ENCODE assay signal across 8 cellular contexts in the genomic region with DNA sequence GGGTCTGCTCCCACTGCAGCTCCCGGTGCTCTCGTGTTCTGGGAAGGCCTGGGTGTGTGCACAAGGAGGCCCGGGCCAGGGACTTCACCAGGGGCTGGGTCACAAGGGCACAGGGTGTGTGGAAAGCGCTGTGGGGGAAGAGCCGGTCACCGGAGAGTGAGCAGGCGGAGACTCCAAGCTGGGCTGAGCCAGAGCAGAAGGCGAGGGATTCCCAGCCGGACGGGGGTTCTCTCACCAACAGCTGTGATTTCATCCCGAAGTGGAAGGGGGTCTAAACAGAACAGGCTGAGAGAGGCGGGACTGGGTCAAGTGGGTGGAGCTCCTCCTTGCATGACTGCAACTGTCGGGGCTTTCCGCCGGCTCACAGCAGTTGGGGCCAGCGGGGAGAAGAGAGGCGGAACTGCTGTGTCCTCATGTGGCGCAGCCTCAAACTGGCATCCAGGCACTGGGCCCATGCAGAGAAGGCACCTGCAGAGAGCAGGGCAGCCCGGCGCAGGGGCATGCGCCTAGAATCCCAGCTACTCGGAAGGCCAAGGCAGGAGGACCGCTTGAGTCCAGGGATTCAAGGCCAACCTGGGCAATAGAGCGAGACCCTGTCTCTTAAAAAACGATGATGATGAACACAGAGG. TPM values are rescaled to one million over a fixed set of nuclear protein-coding genes. Genes with fewer than 3 reads are reported as not detected.
DNase-seq lines count a peak whose midpoint lies in the region; ATAC-seq and TF ChIP-seq lines count a peak whose summit lies in the region.

No MANE protein-coding gene starts in this region.

- H3K9ac ChIP-seq in parathyroid adenoma: no peak overlapping the region

- no peak overlapping the region for H3K4me2 ChIP-seq in parathyroid adenoma (ENCODE audit: low read length)

- no peaks in the 10 kb centered on the region for H3K36me3 ChIP-seq in parathyroid adenoma (ENCODE audit: control insufficient read depth, insufficient read depth, low read length)
- H3K36me3 ChIP-seq in urinary bladder (ENCODE audit: insufficient read depth): peaks cover 4% of the 10 kb centered on the region

- WGBS in urinary bladder: 71% methylated on average over 25 of the region's 25 CpGs

- H3K27me3 ChIP-seq in parathyroid adenoma (ENCODE audit: control insufficient read depth, insufficient read depth, low read length): no peaks in the 10 kb centered on the region

- peak; percentile 61 for ATAC-seq in GM19025 (IDR thresholded peaks at IDR 0.05; ENCODE audit: low read depth, unreplicated experiment)
- peak; percentile 49 for ATAC-seq in HG03103 (IDR thresholded peaks at IDR 0.05; ENCODE audit: low read depth, unreplicated experiment)

- H3K4me1 ChIP-seq in parathyroid adenoma: peaks cover 1% of the 10 kb centered on the region
- no peaks in the 10 kb centered on the region for H3K4me1 ChIP-seq in urinary bladder (ENCODE audit: insufficient read depth)

- H2AFZ ChIP-seq in parathyroid adenoma: no peak overlapping the region

- in situ Hi-C loops in ACHN (cut with HindIII; ENCODE audit: low pct_ligation_motif_present, low pct_unique_long_range_greater_than_20kb, low sequenced_read_pairs): no loop called here

- no peaks in the 10 kb centered on the region for H3K9me3 ChIP-seq in parathyroid adenoma (ENCODE audit: control insufficient read depth, low read length)

- peaks cover 12% of the 10 kb centered on the region for H3K79me2 ChIP-seq in parathyroid adenoma

- peak; percentile 40 to 62 (median 56) for DNase-seq in activated CD4-positive, CD25-positive, alpha-beta regulatory T cell (lab: John Stamatoyannopoulos, UW)
- DNase-seq in choroid plexus epithelial cell (ENCODE audit: low read depth): peak; percentile 38
- no peak for DNase-seq in coronary artery (ENCODE audit: low spot score)
- DNase-seq in ACHN: no peak

- TF ChIP-seq CTCF in choroid plexus epithelial cell (conservative IDR thresholded peaks at IDR 0.05; ENCODE audit: low read depth, low read length) (no peak), parathyroid adenoma (IDR thresholded peaks at IDR 0.05) (no peak), coronary artery (IDR thresholded peaks at IDR 0.05) (no peak)

- H3K27ac ChIP-seq in parathyroid adenoma (peak overlapping the region; percentile 42), urinary bladder (ENCODE audit: low read depth) (peak overlapping the region; percentile 28), coronary artery (peak overlapping the region in 1 of 2 donors; percentile 48)

- no peak overlapping the region for H3K4me3 ChIP-seq in choroid plexus epithelial cell (ENCODE audit: low read depth, low read length)
- H3K4me3 ChIP-seq in parathyroid adenoma (ENCODE audit: low read depth, low read length): no peak overlapping the region
- H3K4me3 ChIP-seq in urinary bladder (ENCODE audit: low read depth, low read length): no peak overlapping the region
- H3K4me3 ChIP-seq in coronary artery: no peak overlapping the region

RNA-seq across cellular contexts. Expression of a gene that starts 7.6 kb away (rescaled TPM):
- 11.5 TPM for total RNA-seq in urinary bladder
- 13.1 TPM for polyA plus RNA-seq in urinary bladder

RNA-seq across cellular contexts. Expression of a gene that starts 29.6 kb away (rescaled TPM):
- 15.2 TPM for total RNA-seq in urinary bladder
- polyA plus RNA-seq in urinary bladder: 23.8 TPM

RNA-seq across cellular contexts. Expression of a gene that starts 38.9 kb away (rescaled TPM):
- total RNA-seq in urinary bladder: 9.7 TPM
- polyA plus RNA-seq in urinary bladder: 11.8 TPM

RNA-seq across cellular contexts. Expression of a gene that starts 39.0 kb away (rescaled TPM):
- 8.6 TPM for total RNA-seq in urinary bladder
- polyA plus RNA-seq in urinary bladder: 17.5 TPM

RNA-seq across cellular contexts. Expression of a gene that starts 53.0 kb away (rescaled TPM):
- 12.5 TPM for total RNA-seq in urinary bladder
- polyA plus RNA-seq in urinary bladder: 71.3 TPM

Comparison
In these comparisons a context has a peak if more than half of its experiments do, and no peak if none do; other contexts are left out.
1. DNase-seq: peak in activated CD4-positive, CD25-positive, alpha-beta regulatory T cell (4 of 4) and choroid plexus epithelial cell (single experiment); none in coronary artery (single experiment) and ACHN (single experiment).